ENCODE assay signal across 11 cellular contexts in the genomic region with DNA sequence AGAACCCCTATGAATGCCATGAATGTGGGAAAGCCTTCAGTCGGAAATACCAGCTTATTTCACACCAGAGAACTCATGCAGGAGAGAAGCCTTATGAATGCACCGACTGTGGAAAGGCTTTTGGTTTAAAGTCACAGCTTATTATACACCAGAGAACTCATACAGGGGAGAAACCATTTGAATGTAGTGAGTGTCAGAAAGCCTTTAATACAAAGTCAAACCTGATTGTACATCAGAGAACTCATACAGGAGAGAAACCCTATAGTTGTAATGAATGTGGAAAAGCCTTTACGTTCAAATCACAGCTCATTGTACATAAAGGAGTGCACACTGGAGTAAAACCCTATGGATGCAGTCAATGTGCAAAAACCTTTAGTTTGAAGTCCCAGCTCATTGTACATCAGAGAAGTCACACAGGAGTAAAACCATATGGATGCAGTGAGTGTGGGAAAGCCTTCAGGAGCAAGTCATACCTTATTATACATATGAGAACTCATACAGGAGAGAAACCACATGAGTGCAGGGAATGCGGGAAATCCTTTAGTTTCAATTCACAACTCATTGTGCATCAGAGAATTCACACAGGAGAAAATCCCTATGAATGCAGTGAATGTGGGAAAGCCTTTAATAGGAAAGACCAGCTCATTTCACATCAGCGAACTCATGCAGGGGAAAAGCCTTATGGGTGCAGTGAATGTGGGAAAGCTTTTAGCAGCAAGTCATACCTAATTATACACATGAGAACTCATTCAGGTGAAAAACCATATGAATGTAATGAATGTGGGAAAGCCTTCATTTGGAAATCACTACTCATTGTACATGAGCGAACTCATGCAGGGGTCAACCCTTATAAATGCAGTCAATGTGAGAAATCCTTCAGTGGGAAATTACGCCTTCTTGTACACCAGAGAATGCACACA. TPM values are rescaled to one million over a fixed set of nuclear protein-coding genes. Genes with fewer than 3 reads are reported as not detected.
DNase-seq lines count a peak whose midpoint lies in the region; ATAC-seq and TF ChIP-seq lines count a peak whose summit lies in the region.
"Had no signal": no experiment of that assay in that cellular context is flagged by ENCODE, and none has a peak within 500 bp of the region (broad histone marks: within the 10 kb centered on the region; RNA-seq: fewer than 3 reads in every experiment).

No MANE protein-coding gene starts in this region.

- peaks cover 30 to 35% of the 10 kb centered on the region in 2 donors for H3K9me3 Mint-ChIP-seq in activated T-cell treated with anti-CD3 and anti-CD28 coated beads, Interleukin-2, amount 50 U/mL, for 72 hours
- peaks cover 56% of the 10 kb centered on the region for H3K9me3 Mint-ChIP-seq in glutamatergic neuron (ENCODE audit: unreplicated experiment)
- H3K9me3 Mint-ChIP-seq in stimulated activated effector memory CD8-positive, alpha-beta T cell treated with anti-CD3 and anti-CD28 coated beads, Interleukin-12 subunit alpha, Interleukin-12 subunit beta, amount 100 ng/mL, for 72 hours: peaks cover 34% of the 10 kb centered on the region

- intact Hi-C loops in sciatic nerve (cut with DNase I): no loop called here

- no peaks in the 10 kb centered on the region for H3K4me1 ChIP-seq in tibial nerve

- H3K4me3 Mint-ChIP-seq in activated T-cell treated with anti-CD3 and anti-CD28 coated beads, Interleukin-2, amount 50 U/mL, for 72 hours: no peak overlapping the region
- H3K4me3 Mint-ChIP-seq in glutamatergic neuron (ENCODE audit: unreplicated experiment): peak overlapping the region; percentile 8
- no peak overlapping the region for H3K4me3 Mint-ChIP-seq in stimulated activated effector memory CD8-positive, alpha-beta T cell treated with anti-CD3 and anti-CD28 coated beads, Interleukin-12 subunit alpha, Interleukin-12 subunit beta, amount 100 ng/mL, for 72 hours

- peaks cover 27 to 95% (median 76%) of the 10 kb centered on the region in 4 donors for H3K9me3 ChIP-seq in tibial nerve
- peaks cover 70% of the 10 kb centered on the region for H3K9me3 ChIP-seq in MG63

- TF ChIP-seq CTCF in glutamatergic neuron (IDR thresholded peaks at IDR 0.05; ENCODE audit: partially characterized antibody, unreplicated experiment): no peak
- TF ChIP-seq CTCF in tibial nerve (IDR thresholded peaks at IDR 0.05): no peak

- WGBS in tibial nerve, 2 donors: 95 to 97% methylated on average over 7 of the region's 7 CpGs

- H3K36me3 ChIP-seq in tibial nerve (peaks cover 10 to 83% (median 21%) of the 10 kb centered on the region in 3 donors), MG63 (peaks cover 56% of the 10 kb centered on the region)

- H3K4me1 Mint-ChIP-seq in activated T-cell treated with anti-CD3 and anti-CD28 coated beads, Interleukin-2, amount 50 U/mL, for 72 hours (ENCODE audit: low read depth): no peaks in the 10 kb centered on the region
- no peaks in the 10 kb centered on the region for H3K4me1 Mint-ChIP-seq in glutamatergic neuron (ENCODE audit: low read depth, unreplicated experiment)
- no peaks in the 10 kb centered on the region for H3K4me1 Mint-ChIP-seq in stimulated activated effector memory CD8-positive, alpha-beta T cell treated with anti-CD3 and anti-CD28 coated beads, Interleukin-12 subunit alpha, Interleukin-12 subunit beta, amount 100 ng/mL, for 72 hours

- ATAC-seq in activated T-cell treated with anti-CD3 and anti-CD28 coated beads, Interleukin-2, amount 50 U/mL, for 72 hours (replicated peaks in 1 of 2): no peak
- ATAC-seq in stimulated activated effector memory CD8-positive, alpha-beta T cell treated with anti-CD3 and anti-CD28 coated beads, Interleukin-12 subunit alpha, Interleukin-12 subunit beta, amount 100 ng/mL, for 72 hours: no peak
- ATAC-seq in sciatic nerve: no peak

- no peak overlapping the region for H3K4me3 ChIP-seq in tibial nerve
- H3K4me3 ChIP-seq in MG63: no peak overlapping the region

- no peaks in the 10 kb centered on the region for H3K27me3 Mint-ChIP-seq in activated T-cell treated with anti-CD3 and anti-CD28 coated beads, Interleukin-2, amount 50 U/mL, for 72 hours (ENCODE audit: low read depth)
- H3K27me3 Mint-ChIP-seq in glutamatergic neuron (ENCODE audit: unreplicated experiment): peaks cover 30% of the 10 kb centered on the region

- H3K36me3 Mint-ChIP-seq in activated T-cell treated with anti-CD3 and anti-CD28 coated beads, Interleukin-2, amount 50 U/mL, for 72 hours (ENCODE audit: insufficient read depth in 2 of 2): peaks cover 58 to 79% of the 10 kb centered on the region in 2 donors
- H3K36me3 Mint-ChIP-seq in glutamatergic neuron (ENCODE audit: unreplicated experiment): peaks cover 70% of the 10 kb centered on the region
- H3K36me3 Mint-ChIP-seq in stimulated activated effector memory CD8-positive, alpha-beta T cell treated with anti-CD3 and anti-CD28 coated beads, Interleukin-12 subunit alpha, Interleukin-12 subunit beta, amount 100 ng/mL, for 72 hours: peaks cover 53% of the 10 kb centered on the region

- peak overlapping the region; percentile 95 for H3K27ac Mint-ChIP-seq in activated T-cell treated with anti-CD3 and anti-CD28 coated beads, Interleukin-2, amount 50 U/mL, for 72 hours
- peak overlapping the region; percentile 40 for H3K27ac Mint-ChIP-seq in glutamatergic neuron (ENCODE audit: unreplicated experiment)
- peak overlapping the region; percentile 14 for H3K27ac Mint-ChIP-seq in stimulated activated effector memory CD8-positive, alpha-beta T cell treated with anti-CD3 and anti-CD28 coated beads, Interleukin-12 subunit alpha, Interleukin-12 subunit beta, amount 100 ng/mL, for 72 hours

- H3K27me3 ChIP-seq in tibial nerve (no peaks in the 10 kb centered on the region), MG63 (no peaks in the 10 kb centered on the region)

- H3K27ac ChIP-seq in tibial nerve: no peak overlapping the region

- no peak for TF ChIP-seq POLR2A in tibial nerve (IDR thresholded peaks at IDR 0.05)

- no peak for TF ChIP-seq EP300 in tibial nerve (IDR thresholded peaks at IDR 0.05)

- DNase-seq in activated T-cell treated with anti-CD3 and anti-CD28 coated beads, Interleukin-2, amount 50 U/mL, for 72 hours: no peak
- no peak for DNase-seq in activated T-cell treated with anti-CD3 and anti-CD28 coated beads, Interleukin-2, amount 50 U/mL, for 48 hours
- DNase-seq in SK-N-DZ (ENCODE audit: low spot score) (peak; percentile 27), glutamatergic neuron (no peak), sciatic nerve (ENCODE audit: low spot score) (no peak), tibial nerve (ENCODE audit: low spot score in 2 of 2) (no peak), MG63 (no peak)
- no peak for DNase-seq in stimulated activated effector memory CD8-positive, alpha-beta T cell treated with anti-CD3 and anti-CD28 coated beads, Interleukin-12 subunit alpha, Interleukin-12 subunit beta, amount 100 ng/mL, for 72 hours (ENCODE audit: low spot score in 2 of 2)
- DNase-seq: C1 segment of cervical spinal cord, occipital lobe had no signal

RNA-seq across cellular contexts. Expression of a gene that starts 22.3 kb away (rescaled TPM):
- total RNA-seq in activated T-cell treated with anti-CD3 and anti-CD28 coated beads, Interleukin-2, amount 50 U/mL, for 72 hours: 10 to 100 TPM; 16.7 to 18.8 TPM
- 21.8 and 23.9 TPM in 2 replicates for polyA plus RNA-seq in SK-N-DZ (2014; cell fraction: cytosol; rRNA removed)
- polyA plus RNA-seq in SK-N-DZ (2014; cell fraction: nucleus; rRNA removed): 12.5 and 16.6 TPM in 2 replicates
- 38.0 TPM for total RNA-seq in glutamatergic neuron (ENCODE audit: unreplicated experiment)
- total RNA-seq in sciatic nerve: 25.8 TPM
- total RNA-seq in tibial nerve: 10 to 100 TPM; 13.9 to 31.9 (median 18.6) TPM
- 9.2 and 24.4 TPM in 2 replicates for total RNA-seq in MG63 (2014; rRNA removed; shearing (Covaris generic); ENCODE audit: low replicate concordance)

RNA-seq across cellular contexts. Expression of a gene that starts 32.1 kb away (rescaled TPM):
- total RNA-seq in activated T-cell treated with anti-CD3 and anti-CD28 coated beads, Interleukin-2, amount 50 U/mL, for 72 hours: not detected
- polyA plus RNA-seq in SK-N-DZ (2014; cell fraction: cytosol; rRNA removed): not detected in 2 replicates
- polyA plus RNA-seq in SK-N-DZ (2014; cell fraction: nucleus; rRNA removed): not detected in 2 replicates
- total RNA-seq in glutamatergic neuron (ENCODE audit: unreplicated experiment): not detected
- total RNA-seq in sciatic nerve: not detected
- total RNA-seq in tibial nerve: not detected
- not detected in 2 replicates for total RNA-seq in MG63 (2014; rRNA removed; shearing (Covaris generic); ENCODE audit: low replicate concordance)
- total RNA-seq: dermis microvascular lymphatic vessel endothelial cell, occipital lobe had no signal

Comparison
In these comparisons a context has a peak if more than half of its experiments do, and no peak if none do; other contexts are left out.
1. H3K27ac Mint-ChIP-seq: peak in every context shown above with its lines; median percentile 95 in activated T-cell treated with anti-CD3 and anti-CD28 coated beads, Interleukin-2, amount 50 U/mL, for 72 hours; 40 in glutamatergic neuron; 14 in stimulated activated effector memory CD8-positive, alpha-beta T cell treated with anti-CD3 and anti-CD28 coated beads, Interleukin-12 subunit alpha, Interleukin-12 subunit beta, amount 100 ng/mL, for 72 hours.